In genomic region chr2:10041711-10042110, GRCh38 we compare ENCODE assay signal across 1 cellular context.
TF ChIP-seq lines count a peak whose summit lies in the region.

No MANE protein-coding gene starts in this region.

TF ChIP-seq in liver, 16 proteins besides CTCF, POLR2A, EP300 and RAD21 (continued from another document):
- TF ChIP-seq SP1 (IDR thresholded peaks at IDR 0.05) (no peak), HNF4A (conservative IDR thresholded peaks at IDR 0.05) (no peak)
